In genomic region chr11:47177229-47177845, GRCh38 we compare ENCODE assay signal across 8 cellular contexts. TPM values are rescaled to one million over a fixed set of nuclear protein-coding genes. Genes with fewer than 3 reads are reported as not detected.
DNase-seq lines count a peak whose midpoint lies in the region; ATAC-seq and TF ChIP-seq lines count a peak whose summit lies in the region.

No MANE protein-coding gene starts in this region.

- H3K27me3 ChIP-seq in colonic mucosa = no peaks in the 10 kb centered on the region

- H3K36me3 ChIP-seq in colonic mucosa = peaks cover 2% of the 10 kb centered on the region

- DNase-seq in ACHN (peak; percentile 68), NCI-H2171 (lab: John Stamatoyannopoulos, UW) (peak; percentile 53), colonic mucosa (peak; percentile 80), left lobe of liver (ENCODE audit: low spot score) (peak; percentile 80)
- DNase-seq in stimulated activated CD4-positive, alpha-beta T cell treated with anti-CD3 and anti-CD28 coated beads, Interleukin-4, amount 100 ng/mL, for 4 hours = peak; percentile 51 to 77

- peaks cover 14% of the 10 kb centered on the region for H3K4me1 ChIP-seq in colonic mucosa

- peak overlapping the region; percentile 83 for H3K4me3 ChIP-seq in colonic mucosa

- H3K9ac ChIP-seq in colonic mucosa (ENCODE audit: low read depth in 2 of 2, low read length in 2 of 2) = peak overlapping the region; percentile 61 to 94

- in situ Hi-C loops in ACHN (cut with HindIII; ENCODE audit: low pct_ligation_motif_present, low pct_unique_long_range_greater_than_20kb, low sequenced_read_pairs) = no loop called here

- TF ChIP-seq CTCF in VCaP (conservative IDR thresholded peaks at IDR 0.05) (peak; percentile 70), colonic mucosa (IDR thresholded peaks at IDR 0.05) (peak; percentile 66)

- intact Hi-C loops in colonic mucosa (cut with DNase I) = loop anchor here (5.0 kb wide), 2 partner anchors 35 to 180 kb away; partner anchors contain the start of gene DDB2

- H3K9me3 ChIP-seq in colonic mucosa = no peaks in the 10 kb centered on the region

- ATAC-seq in GM18505 (IDR thresholded peaks at IDR 0.05; ENCODE audit: unreplicated experiment) = peak; percentile 43
- ATAC-seq in HG03039 (IDR thresholded peaks at IDR 0.05; ENCODE audit: unreplicated experiment) = peak; percentile 31
- ATAC-seq in left lobe of liver = peak; percentile 72

- H3K27ac ChIP-seq in VCaP (peak overlapping the region; percentile 82), colonic mucosa (peak overlapping the region; percentile 83)

- TF ChIP-seq POLR2A in GM18505 (IDR thresholded peaks at IDR 0.05; ENCODE audit: borderline replicate concordance, extremely low read depth, insufficient read depth, insufficient read length) = peak; percentile 10

RNA-seq across cellular contexts. Expression of gene ARFGAP2, which starts 0.7 kb away (rescaled TPM):
- total RNA-seq in colonic mucosa (100 to 1,000 TPM in 1 of 2 donors, 10 to 100 TPM in 1; 64.6 to 109 TPM), left lobe of liver (77.6 TPM)

RNA-seq across cellular contexts. Expression of gene PACSIN3, which starts 8.9 kb away (rescaled TPM):
- 10 to 100 TPM in 1 of 2 donors, 1 to 10 TPM in 1; 3.2 to 11.2 TPM for total RNA-seq in colonic mucosa
- total RNA-seq in left lobe of liver = 32.8 TPM

RNA-seq across cellular contexts. Expression of gene DDB2, which starts 37.4 kb away (rescaled TPM):
- total RNA-seq in colonic mucosa (10 to 100 TPM; 28.0 to 46.5 TPM), left lobe of liver (15.4 TPM)

Comparison
In these comparisons a context has a peak if more than half of its experiments do, and no peak if none do; other contexts are left out.
1. Peak in every context shown above with its lines: DNase-seq, ATAC-seq, H3K4me3 ChIP-seq and H3K27ac ChIP-seq.